In the genomic region with DNA sequence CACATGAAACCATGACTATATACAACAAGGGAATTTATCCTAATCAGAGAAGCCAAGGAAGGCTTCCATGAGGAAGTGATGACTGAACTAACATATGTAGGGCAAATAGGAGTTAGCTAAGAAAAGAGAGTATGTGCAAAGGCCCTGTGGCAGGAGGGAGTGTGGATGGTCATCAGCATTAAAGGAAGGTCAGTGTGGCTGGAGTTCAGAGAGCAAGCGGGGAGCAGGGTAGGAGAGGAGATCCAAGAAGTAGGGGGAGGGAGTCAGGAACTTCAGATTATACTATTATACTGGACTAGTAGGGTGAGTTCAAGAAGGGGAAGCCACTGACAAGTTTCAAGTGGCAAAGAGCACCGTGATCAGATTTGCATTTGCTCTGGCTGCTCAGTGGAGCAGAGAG, we compare ENCODE assay signal across 17 cellular contexts. TPM values are rescaled to one million over a fixed set of nuclear protein-coding genes. Genes with fewer than 3 reads are reported as not detected.
DNase-seq lines count a peak whose midpoint lies in the region; ATAC-seq and TF ChIP-seq lines count a peak whose summit lies in the region.
"Had no signal": no experiment of that assay in that cellular context is flagged by ENCODE, and none has a peak within 500 bp of the region (broad histone marks: within the 10 kb centered on the region; RNA-seq: fewer than 3 reads in every experiment).

No MANE protein-coding gene starts in this region.

- 79 to 93% methylated on average over 2 of the region's 2 CpGs for WGBS in transverse colon (ENCODE audit: low coverage in 1 of 2), 2 donors

- no peaks in the 10 kb centered on the region for H3K9me3 ChIP-seq in left ventricle myocardium inferior (replicated peaks)
- no peaks in the 10 kb centered on the region for H3K9me3 ChIP-seq in transverse colon
- H3K9me3 ChIP-seq: HAP-1, lower lobe of right lung had no signal

- no peak for ATAC-seq in activated T-helper 17 cell treated with anti-CD3 and anti-CD28 coated beads, Interleukin-2, amount 50 U/mL, for 72 hours (replicated peaks)
- ATAC-seq in naive B cell (ENCODE audit: low read depth in 2 of 2) (no peak), GM18861 (IDR thresholded peaks at IDR 0.05; ENCODE audit: unreplicated experiment) (no peak)
- ATAC-seq: lower lobe of right lung had no signal

- no peak overlapping the region for H3K4me3 ChIP-seq in left ventricle myocardium inferior
- no peak overlapping the region for H3K4me3 ChIP-seq in transverse colon
- H3K4me3 ChIP-seq: HAP-1, lower lobe of right lung had no signal

- H3K4me1 ChIP-seq in left ventricle myocardium inferior, result peaks cover 100% of the 10 kb centered on the region
- H3K4me1 ChIP-seq in transverse colon, result peaks cover 19 to 58% (median 38%) of the 10 kb centered on the region in 4 donors

- H3K9me3 Mint-ChIP-seq in activated T-helper 17 cell treated with anti-CD3 and anti-CD28 coated beads, Interleukin-2, amount 50 U/mL, for 72 hours, result no peaks in the 10 kb centered on the region
- peaks cover 0 to 4% (median 0%) of the 10 kb centered on the region in 7 donors for H3K9me3 Mint-ChIP-seq in naive B cell

- no peak for TF ChIP-seq POLR2A in transverse colon (IDR thresholded peaks at IDR 0.05)

- peaks cover 67% of the 10 kb centered on the region for H3K36me3 Mint-ChIP-seq in activated T-helper 17 cell treated with anti-CD3 and anti-CD28 coated beads, Interleukin-2, amount 50 U/mL, for 72 hours (ENCODE audit: low read depth)
- peaks cover 6 to 10% of the 10 kb centered on the region in 2 donors for H3K36me3 Mint-ChIP-seq in naive B cell

- H3K27ac Mint-ChIP-seq in activated T-helper 17 cell treated with anti-CD3 and anti-CD28 coated beads, Interleukin-2, amount 50 U/mL, for 72 hours, result peak overlapping the region; percentile 68
- peak overlapping the region in 4 of 6 donors; percentile 18 to 89 (median 86) for H3K27ac Mint-ChIP-seq in naive B cell

- peaks cover 6% of the 10 kb centered on the region for H3K36me3 ChIP-seq in left ventricle myocardium inferior
- H3K36me3 ChIP-seq in transverse colon, result no peaks in the 10 kb centered on the region

- in situ Hi-C loops in transverse colon (cut with MboI; ENCODE audit: low pct_ligation_motif_present in 1 of 4, low pct_unique_long_range_greater_than_20kb in 1 of 4, low sequenced_read_pairs in 3 of 4), result no loop called here

- H3K27me3 ChIP-seq in left ventricle myocardium inferior (ENCODE audit: low read depth) (no peaks in the 10 kb centered on the region), transverse colon (no peaks in the 10 kb centered on the region)
- H3K27me3 ChIP-seq: brain microvascular endothelial cell had no signal

- TF ChIP-seq EP300 in transverse colon (IDR thresholded peaks at IDR 0.05; ENCODE audit: low read depth), result no peak

- H3K27me3 Mint-ChIP-seq in activated T-helper 17 cell treated with anti-CD3 and anti-CD28 coated beads, Interleukin-2, amount 50 U/mL, for 72 hours, result no peaks in the 10 kb centered on the region
- H3K27me3 Mint-ChIP-seq in naive B cell, result no peaks in the 10 kb centered on the region

- H3K4me1 Mint-ChIP-seq in activated T-helper 17 cell treated with anti-CD3 and anti-CD28 coated beads, Interleukin-2, amount 50 U/mL, for 72 hours, result peaks cover 37% of the 10 kb centered on the region
- H3K4me1 Mint-ChIP-seq in naive B cell, result peaks cover 51 to 61% (median 58%) of the 10 kb centered on the region in 3 donors

- peak overlapping the region; percentile 100 for H3K27ac ChIP-seq in left ventricle myocardium inferior (replicated peaks)
- peak overlapping the region in 3 of 4 donors; percentile 4 to 50 (median 19) for H3K27ac ChIP-seq in transverse colon
- H3K27ac ChIP-seq: brain microvascular endothelial cell, HL-60, lower lobe of right lung, WERI-Rb-1 had no signal

- intact Hi-C loops in left ventricle myocardium inferior (cut with micrococcal nuclease), result no loop called here
- intact Hi-C loops in cardiac septum (cut with DNase I), result no loop called here
- intact Hi-C loops in transverse colon (cut with DNase I; ENCODE audit: low total_unique reads), result no loop called here

- no peak overlapping the region for H3K4me3 Mint-ChIP-seq in activated T-helper 17 cell treated with anti-CD3 and anti-CD28 coated beads, Interleukin-2, amount 50 U/mL, for 72 hours
- H3K4me3 Mint-ChIP-seq in naive B cell, result no peak overlapping the region

- no peak for TF ChIP-seq CTCF in left ventricle myocardium inferior (IDR thresholded peaks at IDR 0.05; ENCODE audit: borderline replicate concordance)
- TF ChIP-seq CTCF in transverse colon (IDR thresholded peaks at IDR 0.05), result no peak

- no peak for DNase-seq in left ventricle myocardium inferior
- DNase-seq in cardiac septum (ENCODE audit: low spot score), result no peak
- DNase-seq in naive B cell, result no peak
- no peak for DNase-seq in transverse colon
- no peak for DNase-seq in stimulated activated naive CD4-positive, alpha-beta T cell treated with Interleukin-2 at 50 U/mL for 16 hours (lab: John Stamatoyannopoulos, UW)
- DNase-seq in NCI-H2029 treated with DMSO at 0.1 percent for 48 hours (lab: John Stamatoyannopoulos, UW), result no peak
- DNase-seq: activated T-cell treated with anti-CD3 and anti-CD28 coated beads, Interleukin-2, amount 50 U/mL, for 48 hours; brain microvascular endothelial cell; lower lobe of right lung; NCI-H187 treated with DMSO at 0.1 percent for 48 hours; SIG-M5; stimulated activated CD4-positive, alpha-beta T cell treated with anti-CD3 and anti-CD28 coated beads, Interleukin-15, amount 100 ng/mL, for 24 hours; WERI-Rb-1 had no signal

RNA-seq across cellular contexts. Expression of a gene that starts 8.4 kb away (rescaled TPM):
- 363 TPM for total RNA-seq in left ventricle myocardium inferior
- total RNA-seq in cardiac septum, result 262 TPM
- total RNA-seq in activated T-helper 17 cell treated with anti-CD3 and anti-CD28 coated beads, Interleukin-2, amount 50 U/mL, for 72 hours, result 100 to 1,000 TPM in 1 of 2 donors, 10 to 100 TPM in 1; 97.9 to 164 TPM
- polyA plus RNA-seq in naive B cell (ENCODE audit: low read depth in 6 of 6), result 10 to 100 TPM in 1 of 6 donors, 1 to 10 TPM in 5; 2.6 to 12.5 (median 5.3) TPM
- total RNA-seq in transverse colon, result 100 to 1,000 TPM in 1 of 4 donors, 10 to 100 TPM in 3; 74.3 to 187 (median 86.0) TPM

RNA-seq across cellular contexts. Expression of a gene that starts 15.1 kb away (rescaled TPM):
- 54.6 TPM for total RNA-seq in left ventricle myocardium inferior
- total RNA-seq in cardiac septum, result 47.9 TPM
- 10 to 100 TPM; 47.8 to 72.6 TPM for total RNA-seq in activated T-helper 17 cell treated with anti-CD3 and anti-CD28 coated beads, Interleukin-2, amount 50 U/mL, for 72 hours
- polyA plus RNA-seq in naive B cell (ENCODE audit: low read depth in 6 of 6), result 100 to 1,000 TPM; 103 to 185 (median 109) TPM
- total RNA-seq in transverse colon, result 100 to 1,000 TPM in 3 of 4 donors, 10 to 100 TPM in 1; 54.6 to 165 (median 105) TPM

RNA-seq across cellular contexts. Expression of a gene that starts 39.4 kb away (rescaled TPM):
- total RNA-seq in left ventricle myocardium inferior (1.2 TPM), cardiac septum (1.7 TPM), transverse colon (1 to 10 TPM; 1.2 to 5.4 (median 1.7) TPM)
- under 1 TPM in 1 of 2 donors, not detected in 1; 0.08 TPM for total RNA-seq in activated T-helper 17 cell treated with anti-CD3 and anti-CD28 coated beads, Interleukin-2, amount 50 U/mL, for 72 hours
- under 1 TPM in 3 of 6 donors, not detected in 3; 0.10 to 0.25 (median 0.19) TPM for polyA plus RNA-seq in naive B cell (ENCODE audit: low read depth in 6 of 6)

RNA-seq across cellular contexts. Expression of a gene that starts 59.8 kb away (rescaled TPM):
- total RNA-seq in left ventricle myocardium inferior, result 59.0 TPM
- 86.5 TPM for total RNA-seq in cardiac septum
- total RNA-seq in activated T-helper 17 cell treated with anti-CD3 and anti-CD28 coated beads, Interleukin-2, amount 50 U/mL, for 72 hours, result 100 to 1,000 TPM; 115 to 152 TPM
- 100 to 1,000 TPM; 109 to 142 (median 131) TPM for polyA plus RNA-seq in naive B cell (ENCODE audit: low read depth in 6 of 6)
- total RNA-seq in transverse colon, result 10 to 100 TPM; 25.8 to 73.7 (median 59.9) TPM
